Comparison of ENCODE assay signal across 20 cellular contexts in genomic region chr1:150194381-150195031, GRCh38. TPM values are rescaled to one million over a fixed set of nuclear protein-coding genes. Genes with fewer than 3 reads are reported as not detected.
DNase-seq lines count a peak whose midpoint lies in the region; ATAC-seq and TF ChIP-seq lines count a peak whose summit lies in the region.
"Had no signal": no experiment of that assay in that cellular context is flagged by ENCODE, and none has a peak within 500 bp of the region (broad histone marks: within the 10 kb centered on the region; RNA-seq: fewer than 3 reads in every experiment).

No MANE protein-coding gene starts in this region.

- no peak overlapping the region for H3K14ac ChIP-seq in mesenchymal stem cell (ENCODE audit: low read length in 2 of 2)

- H3K18ac ChIP-seq in mesenchymal stem cell (ENCODE audit: low read depth in 1 of 2, low read length in 2 of 2), result peak overlapping the region in 1 of 2 experiments; percentile 21

- H4K8ac ChIP-seq in mesenchymal stem cell (ENCODE audit: low read length), result peak overlapping the region; percentile 37

- H3K23ac ChIP-seq in mesenchymal stem cell (ENCODE audit: low read length in 2 of 2), result no peak overlapping the region

- H3K4ac ChIP-seq in mesenchymal stem cell (ENCODE audit: low read depth in 1 of 2, low read length in 2 of 2), result no peak overlapping the region

- H2AFZ ChIP-seq in mesenchymal stem cell (ENCODE audit: low read depth, low read length), result no peak overlapping the region

- no peak overlapping the region for H3K4me2 ChIP-seq in mesenchymal stem cell (ENCODE audit: low read length, poor library complexity, severe bottlenecking)

- ATAC-seq in omental fat pad (ENCODE audit: low FRiP score), result no peak
- ATAC-seq: HepG2; left ventricle myocardium superior; stimulated activated memory B cell treated with anti-CD40 and anti-IgM and Interleukin-4, amounts not matched to agents 10 μg/mL and 1 μg/mL and 100 μg/mL, for 72 hours; T-helper 17 cell had no signal

- no peak overlapping the region for H2BK5ac ChIP-seq in mesenchymal stem cell (ENCODE audit: low read depth, low read length, poor library complexity, severe bottlenecking)

- H3K79me1 ChIP-seq in mesenchymal stem cell (replicated peaks; ENCODE audit: low read length, poor library complexity, severe bottlenecking), result no peaks in the 10 kb centered on the region

- H4K91ac ChIP-seq in mesenchymal stem cell (ENCODE audit: low read length), result no peak overlapping the region

- H2AK5ac ChIP-seq in mesenchymal stem cell (ENCODE audit: low read length, severe bottlenecking), result peak overlapping the region; percentile 25

- no peak overlapping the region for H2BK15ac ChIP-seq in mesenchymal stem cell (ENCODE audit: low read depth, poor library complexity, severe bottlenecking)

- DNase-seq in A172 (ENCODE audit: low spot score) (peak; percentile 65), cardiac fibroblast (ENCODE audit: low read depth in 2 of 2) (peak; percentile 41 to 60), mesenchymal stem cell (peak; percentile 54), omental fat pad (ENCODE audit: low spot score) (no peak), lower leg skin (ENCODE audit: low spot score in 2 of 2) (no peak), NCI-H524 treated with DMSO at 0.1 percent for 48 hours (lab: John Stamatoyannopoulos, UW) (no peak)
- no peak for DNase-seq in activated naive CD4-positive, alpha-beta T cell (lab: John Stamatoyannopoulos, UW)
- DNase-seq: activated CD4-positive, CD25-positive, alpha-beta regulatory T cell; foreskin melanocyte; left ventricle myocardium superior; MM.1S; NCI-H2029; NCI-H510A; Right ventricle myocardium superior; T-helper 17 cell had no signal

- no peak overlapping the region for H2BK120ac ChIP-seq in mesenchymal stem cell (ENCODE audit: low read depth, low read length)

- H3K27me3 ChIP-seq in HUES6 (ENCODE audit: control insufficient read depth, insufficient read depth, low read length) (no peaks in the 10 kb centered on the region), mesenchymal stem cell (ENCODE audit: control insufficient read depth in 1 of 2, insufficient read depth in 1 of 2, low read length in 2 of 2) (no peaks in the 10 kb centered on the region)
- H3K27me3 ChIP-seq: tibial nerve had no signal

- intact Hi-C loops in lower leg skin (cut with DNase I; ENCODE audit: low total_unique reads), result no loop called here

- H2BK12ac ChIP-seq in mesenchymal stem cell (ENCODE audit: low read length in 2 of 2), result no peak overlapping the region

- H3K9ac ChIP-seq in HUES6 (ENCODE audit: low read length) (no peak overlapping the region), mesenchymal stem cell (ENCODE audit: low read length) (no peak overlapping the region)

- 78% methylated on average over 3 of the region's 4 CpGs for WGBS in mesenchymal stem cell
- 79 to 88% methylated on average over 4 of the region's 4 CpGs for WGBS in lower leg skin, 2 donors

- peak overlapping the region; percentile 7; the same call in 1 of the 2 replicates for H3K27ac ChIP-seq in HUES6 (ENCODE audit: low read depth, low read length)
- H3K27ac ChIP-seq in mesenchymal stem cell (ENCODE audit: low read length, poor library complexity, severe bottlenecking), result peak overlapping the region; percentile 13
- H3K27ac ChIP-seq: 22Rv1, tibial nerve had no signal

- no peak for TF ChIP-seq POLR2A in lower leg skin (IDR thresholded peaks at IDR 0.05)

- H3K9me3 ChIP-seq in HUES6 (ENCODE audit: control insufficient read depth, insufficient read depth, low read depth, low read length) (peaks cover 13% of the 10 kb centered on the region; the same call in 1 of the 2 replicates), mesenchymal stem cell (ENCODE audit: control insufficient read depth, low read length) (no peaks in the 10 kb centered on the region)
- H3K9me3 ChIP-seq: tibial nerve had no signal

- TF ChIP-seq CTCF in cardiac fibroblast (IDR thresholded peaks at IDR 0.05; ENCODE audit: low read depth, low read length) (no peak), omental fat pad (IDR thresholded peaks at IDR 0.05) (no peak), lower leg skin (IDR thresholded peaks at IDR 0.05) (no peak)

- H3K4me1 ChIP-seq in HUES6 (ENCODE audit: control insufficient read depth, insufficient read depth, low read length), result peaks cover 5% of the 10 kb centered on the region
- H3K4me1 ChIP-seq in mesenchymal stem cell (ENCODE audit: control insufficient read depth, insufficient read depth, low read depth, low read length), result peaks cover 1% of the 10 kb centered on the region
- H3K4me1 ChIP-seq: tibial nerve had no signal

- no peaks in the 10 kb centered on the region for H3K36me3 ChIP-seq in HUES6 (ENCODE audit: control insufficient read depth, insufficient read depth, low read length)
- no peaks in the 10 kb centered on the region for H3K36me3 ChIP-seq in mesenchymal stem cell (ENCODE audit: control insufficient read depth in 1 of 2, insufficient read depth in 2 of 2, low read depth in 1 of 2, low read length in 2 of 2)
- H3K36me3 ChIP-seq: tibial nerve had no signal

- H3K4me3 ChIP-seq in HUES6 (ENCODE audit: low read depth, low read length) (no peak overlapping the region), cardiac fibroblast (replicated peaks in 1 of 2; ENCODE audit: low read depth in 2 of 2, low read length in 2 of 2) (no peak overlapping the region), mesenchymal stem cell (ENCODE audit: insufficient read depth in 1 of 2, low read depth in 1 of 2, low read length in 2 of 2) (no peak overlapping the region), lower leg skin (ENCODE audit: low read depth, poor library complexity, severe bottlenecking) (no peak overlapping the region)
- H3K4me3 ChIP-seq: tibial nerve had no signal

RNA-seq across cellular contexts. Expression of gene ANP32E, which starts 41.4 kb away (rescaled TPM):
- total RNA-seq in A172 (2014; rRNA removed; shearing (Covaris generic)), result 76.3 and 81.9 TPM in 2 replicates
- 24.6 TPM for polyA plus RNA-seq in mesenchymal stem cell (2013, experiment 1 of 2)
- 28.0 TPM for polyA plus RNA-seq in mesenchymal stem cell (2013, experiment 2 of 2)
- total RNA-seq in omental fat pad (10 to 100 TPM in 3 of 4 donors, 1 to 10 TPM in 1; 8.7 to 20.2 (median 13.8) TPM), lower leg skin (10 to 100 TPM; 12.3 to 14.2 (median 13.2) TPM)

RNA-seq across cellular contexts. Expression of gene PLEKHO1, which starts 44.8 kb away (rescaled TPM):
- 69.1 and 82.9 TPM in 2 replicates for total RNA-seq in A172 (2014; rRNA removed; shearing (Covaris generic))
- polyA plus RNA-seq in mesenchymal stem cell (2013, experiment 1 of 2), result 73.2 TPM
- 70.2 TPM for polyA plus RNA-seq in mesenchymal stem cell (2013, experiment 2 of 2)
- total RNA-seq in omental fat pad (10 to 100 TPM; 16.5 to 68.6 (median 32.8) TPM), lower leg skin (10 to 100 TPM in 3 of 4 donors, 1 to 10 TPM in 1; 8.7 to 15.4 (median 11.4) TPM)

Comparison
In these comparisons a context has a peak if more than half of its experiments do, and no peak if none do; other contexts are left out.
1. DNase-seq: peak in A172 (single experiment), cardiac fibroblast (2 of 2) and mesenchymal stem cell (single experiment); none in omental fat pad (single experiment), lower leg skin (0 of 2), NCI-H524 treated with DMSO at 0.1 percent for 48 hours (single experiment) and activated naive CD4-positive, alpha-beta T cell (0 of 4).